Comparison of ENCODE assay signal across 21 cellular contexts in genomic region chr6:84218091-84218490, GRCh38. TPM values are rescaled to one million over a fixed set of nuclear protein-coding genes. Genes with fewer than 3 reads are reported as not detected.
A peak's percentile ranks its signal among the peaks of the same experiment; 100 is the strongest.
DNase-seq lines count a peak whose midpoint lies in the region; ATAC-seq, FAIRE-seq and TF ChIP-seq lines count a peak whose summit lies in the region.
"Had no signal": no experiment of that assay in that cellular context is flagged by ENCODE, and none has a peak within 500 bp of the region (broad histone marks: within the 10 kb centered on the region; RNA-seq: fewer than 3 reads in every experiment).

No MANE protein-coding gene starts in this region.

- H3K9ac ChIP-seq in H9 (ENCODE audit: extremely low read depth, insufficient read length, low read length) (no peak overlapping the region), H1 (replicated peaks in 1 of 4; ENCODE audit: extremely low read depth in 1 of 4, low read depth in 3 of 4, low read length in 3 of 4) (no peak overlapping the region)
- H3K9ac ChIP-seq: GM23248 had no signal

- no peak overlapping the region for H4K5ac ChIP-seq in H9 (ENCODE audit: insufficient read length, low read depth, low read length)
- no peak overlapping the region for H4K5ac ChIP-seq in H1 (ENCODE audit: insufficient read length, low read depth, low read length)

- H3K4ac ChIP-seq in H9 (ENCODE audit: low read depth, low read length) (no peak overlapping the region), H1 (replicated peaks; ENCODE audit: insufficient read length, low read depth, low read length) (no peak overlapping the region)

- H2BK120ac ChIP-seq in H9 (ENCODE audit: low read depth, low read length, poor library complexity, severe bottlenecking) (no peak overlapping the region), H1 (replicated peaks; ENCODE audit: low read depth, low read length) (no peak overlapping the region)

- H2AFZ ChIP-seq in H9 (ENCODE audit: low read length) (no peak overlapping the region), H1 (ENCODE audit: low read length) (no peak overlapping the region)
- H2AFZ ChIP-seq: GM23248 had no signal

- H2BK12ac ChIP-seq in H9 (ENCODE audit: insufficient read length, low read depth, low read length) (no peak overlapping the region), H1 (ENCODE audit: low read depth, low read length) (no peak overlapping the region)

- H3K18ac ChIP-seq in H9 (ENCODE audit: insufficient read length, low read depth, low read length) (no peak overlapping the region), H1 (ENCODE audit: extremely low read depth, low read length) (no peak overlapping the region)

- H3K23me2 ChIP-seq in H9 (ENCODE audit: insufficient read length, low read depth, low read length, poor library complexity, severe bottlenecking) (no peaks in the 10 kb centered on the region), H1 (ENCODE audit: low read depth, low read length) (no peaks in the 10 kb centered on the region; the same call in 1 of the 2 replicates)

- H4K20me1 ChIP-seq in H9 (ENCODE audit: control insufficient read depth, insufficient read depth, insufficient read length) (no peaks in the 10 kb centered on the region), H1 (replicated peaks in 1 of 2; ENCODE audit: control insufficient read depth in 1 of 2, insufficient read depth in 2 of 2, low read length in 2 of 2) (no peaks in the 10 kb centered on the region)

- no peak for TF ChIP-seq EP300 in H1 (IDR thresholded peaks at IDR 0.05; ENCODE audit: borderline replicate concordance in 1 of 2, low read depth in 2 of 2, low read length in 2 of 2)

- H3K14ac ChIP-seq in H9 (ENCODE audit: insufficient read depth, low read length) (no peak overlapping the region), H1 (ENCODE audit: insufficient read length) (no peak overlapping the region)

- H3K4me1 ChIP-seq in H9 (ENCODE audit: insufficient read depth, low read length) (peaks cover 2% of the 10 kb centered on the region; the same call in 1 of the 2 replicates), H1 (replicated peaks in 1 of 4; ENCODE audit: control insufficient read depth in 3 of 4, insufficient read depth in 4 of 4, low read length in 3 of 4) (peaks cover 0 to 4% (median 0%) of the 10 kb centered on the region in 4 experiments; a peak in 1 of 7 replicates)
- H3K4me1 ChIP-seq: BE2C had no signal

- peak; percentile 45 for FAIRE-seq in H1 (lab: Jason Lieb, UNC)
- FAIRE-seq: A204.1, GM18507, HTR-8/SVneo had no signal

- H2BK15ac ChIP-seq in H9 (ENCODE audit: low read depth, low read length), result no peak overlapping the region
- no peak overlapping the region for H2BK15ac ChIP-seq in H1 (ENCODE audit: low read length)

- H3K9me3 ChIP-seq in H9 (ENCODE audit: control insufficient read depth, low read depth, low read length) (no peaks in the 10 kb centered on the region), H1 (ENCODE audit: insufficient read depth in 2 of 2, low read depth in 1 of 2, low read length in 1 of 2) (no peaks in the 10 kb centered on the region)
- H3K9me3 ChIP-seq: BE2C, HAP-1 had no signal

- H4K91ac ChIP-seq in H9 (ENCODE audit: insufficient read length, low read depth, low read length) (no peak overlapping the region), H1 (replicated peaks; ENCODE audit: insufficient read length, low read length) (no peak overlapping the region)

- no peak for ATAC-seq in HG02981 (IDR thresholded peaks at IDR 0.05; ENCODE audit: unreplicated experiment)

- no peak overlapping the region for H2BK5ac ChIP-seq in H9 (ENCODE audit: insufficient read length, low read length)
- no peak overlapping the region for H2BK5ac ChIP-seq in H1 (ENCODE audit: low read depth, low read length)

- H3K4me2 ChIP-seq in H9 (ENCODE audit: insufficient read depth, insufficient read length, low read length) (no peak overlapping the region), H1 (ENCODE audit: insufficient read depth in 1 of 2, low read depth in 2 of 2, low read length in 2 of 2) (no peak overlapping the region)

- H3K27ac Mint-ChIP-seq in H9, result peak overlapping the region; percentile 16 to 23 (median 21); a peak in 3 of 7 replicates
- H3K27ac Mint-ChIP-seq: CD4-positive, CD25-positive, alpha-beta regulatory T cell had no signal

- H3K4me3 ChIP-seq in H1 (ENCODE audit: extremely low read depth in 1 of 4, insufficient read depth in 2 of 4, low read depth in 3 of 4, low read length in 4 of 4), result no peak overlapping the region
- H3K4me3 ChIP-seq: GM23248, HAP-1 had no signal

- no peak for TF ChIP-seq RAD21 in H1 (IDR thresholded peaks at IDR 0.05 in 1 of 2, conservative IDR thresholded peaks at IDR 0.05 in 1 of 2; ENCODE audit: low read depth in 2 of 2, low read length in 2 of 2)

- peaks cover 0 to 6% (median 0%) of the 10 kb centered on the region in 3 experiments; a peak in 1 of 7 replicates for H3K36me3 Mint-ChIP-seq in H9 (ENCODE audit: insufficient read depth in 1 of 3, low read depth in 3 of 3)

- CTCF ChIA-PET in H1 (lab: Charles Lee; ENCODE audit: partially characterized antibody), result interaction anchor here (0.6 to 1.4 kb wide), 5 partner anchors 9 to 602 kb away, joined by 3 to 8 read pairs (median 3); partner anchors contain the start of gene CEP162

- H3T11ph ChIP-seq in H9 (ENCODE audit: low read length), result no peak overlapping the region

- H4K8ac ChIP-seq in H9 (replicated peaks; ENCODE audit: insufficient read length, low read depth, low read length), result no peak overlapping the region
- H4K8ac ChIP-seq in H1 (ENCODE audit: extremely low read depth, insufficient read depth, low read length), result no peak overlapping the region

- H3K56ac ChIP-seq in H9 (ENCODE audit: insufficient read length, low read depth, low read length), result no peak overlapping the region
- no peak overlapping the region for H3K56ac ChIP-seq in H1 (replicated peaks; ENCODE audit: insufficient read length, low read depth, low read length)

- H2BK20ac ChIP-seq in H9 (ENCODE audit: low read depth, low read length, poor library complexity, severe bottlenecking) (no peak overlapping the region), H1 (ENCODE audit: low read length) (no peak overlapping the region)

- peaks cover 33 to 34% of the 10 kb centered on the region in 2 experiments for H3K4me1 Mint-ChIP-seq in H9

- H2AK5ac ChIP-seq in H9 (ENCODE audit: insufficient read length, low read length) (no peak overlapping the region), H1 (ENCODE audit: low read depth, low read length) (no peak overlapping the region)

- H3K79me2 ChIP-seq in H9 (ENCODE audit: insufficient read depth, low read length), result no peaks in the 10 kb centered on the region
- no peaks in the 10 kb centered on the region for H3K79me2 ChIP-seq in H1 (ENCODE audit: control insufficient read depth in 1 of 2, insufficient read depth in 2 of 2, low read length in 2 of 2)

- POLR2A ChIA-PET in H1 (lab: Charles Lee; ENCODE audit: partially characterized antibody), result no interaction called here

- H3K36me3 ChIP-seq in H1 (ENCODE audit: control insufficient read depth in 2 of 4, insufficient read depth in 4 of 4, low read length in 3 of 4), result peaks cover 0 to 2% (median 0%) of the 10 kb centered on the region in 4 experiments; a peak in 1 of 8 replicates
- H3K36me3 ChIP-seq: BE2C, HAP-1 had no signal

- no peaks in the 10 kb centered on the region for H3K79me1 ChIP-seq in H9 (ENCODE audit: insufficient read depth, low read depth, low read length, poor library complexity, severe bottlenecking)
- no peaks in the 10 kb centered on the region for H3K79me1 ChIP-seq in H1 (ENCODE audit: low read depth, low read length)

- no peaks in the 10 kb centered on the region for H3K27me3 ChIP-seq in H9 (ENCODE audit: insufficient read depth, low read length)
- no peaks in the 10 kb centered on the region for H3K27me3 ChIP-seq in H1 (replicated peaks in 1 of 4; ENCODE audit: control insufficient read depth in 3 of 4, extremely low read depth in 1 of 4, insufficient read depth in 3 of 4, low read length in 3 of 4)
- H3K27me3 ChIP-seq: BE2C had no signal

- TF ChIP-seq CTCF in H9 (conservative IDR thresholded peaks at IDR 0.05), result no peak
- TF ChIP-seq CTCF in H1 (IDR thresholded peaks at IDR 0.05; ENCODE audit: control extremely low read depth in 1 of 3, insufficient read depth in 1 of 3, low read depth in 1 of 3, low read length in 3 of 3), result no peak

- no CpG with 5 or more reads among the region's 3 CpGs for WGBS in H9 (ENCODE audit: extremely low coverage, insufficient read length, low lambda C conversion rate)
- WGBS in H1 (ENCODE audit: extremely low coverage in 1 of 2, insufficient coverage in 1 of 2, insufficient read length in 1 of 2, insufficient replicate concordance in 2 of 2, low coverage in 1 of 2, low lambda C conversion rate in 2 of 2, missing lambda C conversion rate in 1 of 2), 2 experiments, result 69% methylated on average over 3 of the region's 3 CpGs; no CpG with 5 or more reads in 1 of the 2 experiments

- DNase-seq in H9, result peak; percentile 66
- no peak for DNase-seq in H1 (ENCODE audit: low read depth in 1 of 2, low spot score in 2 of 2)
- peak; percentile 25 for DNase-seq in iPS-NIHi11 (ENCODE audit: low spot score)
- DNase-seq in HuH-7 (ENCODE audit: low spot score), result no peak
- DNase-seq in NOMO-1 (lab: John Stamatoyannopoulos, UW; ENCODE audit: unreplicated experiment in 2 of 2), result no peak
- DNase-seq: ACHN; BE2C; C1 segment of cervical spinal cord; CD4-positive, CD25-positive, alpha-beta regulatory T cell; CD8-positive, alpha-beta memory T cell; COR-L47; DMS 273 treated with DMSO at 0.1 percent for 48 hours; GDM1; GM23248; KBM-7 had no signal

- no peak overlapping the region for H3K4me3 Mint-ChIP-seq in H9
- H3K4me3 Mint-ChIP-seq: CD4-positive, CD25-positive, alpha-beta regulatory T cell; CD8-positive, alpha-beta memory T cell; IgD-negative memory B cell had no signal

- no peak overlapping the region for H3K23ac ChIP-seq in H9 (ENCODE audit: insufficient read length, low read depth, low read length)
- H3K23ac ChIP-seq in H1 (ENCODE audit: insufficient read length), result no peak overlapping the region

- H3K27ac ChIP-seq in H9 (ENCODE audit: insufficient read length, low read depth, low read length) (no peak overlapping the region), H1 (ENCODE audit: low read depth, low read length) (no peak overlapping the region)
- H3K27ac ChIP-seq: GM23248 had no signal

- TF ChIP-seq POLR2A in H1 (IDR thresholded peaks at IDR 0.05; ENCODE audit: control extremely low read depth in 1 of 2, low read depth in 2 of 2, low read length in 2 of 2), result no peak

- H3K27me3 Mint-ChIP-seq in H9 (ENCODE audit: low read depth), result no peaks in the 10 kb centered on the region
- H3K27me3 Mint-ChIP-seq: CD4-positive, CD25-positive, alpha-beta regulatory T cell; CD8-positive, alpha-beta memory T cell; IgD-negative memory B cell had no signal

- no peaks in the 10 kb centered on the region for H3K9me3 Mint-ChIP-seq in H9
- H3K9me3 Mint-ChIP-seq: CD4-positive, CD25-positive, alpha-beta regulatory T cell; CD8-positive, alpha-beta memory T cell; IgD-negative memory B cell had no signal

RNA-seq across cellular contexts. Expression of gene CEP162, which starts 9.4 kb away (rescaled TPM):
- 11.4 and 11.5 TPM in 2 replicates for total RNA-seq in H9 (2021)
- total RNA-seq in H1 (2021; fragmentation: NEBNext Ultra II Directional; extraction: Animal tissue kit (Norgen Biotek cat#: 25700)), result 10.4 and 10.6 TPM in 2 replicates
- polyA plus RNA-seq in H1 (2011; rRNA removed), result 0.72 and 1.3 TPM in 2 replicates
- 2.3 TPM for polyA plus RNA-seq in H1 (2011; cell fraction: cytosol; rRNA removed)
- 1.4 TPM for polyA plus RNA-seq in H1 (2011; cell fraction: nucleus; rRNA removed)
- 3.5 to 9.6 TPM (median 4.5 TPM) in 4 replicates for polyA plus RNA-seq in H1 (2012, experiment 1 of 2)
- 0.26 TPM for polyA plus RNA-seq in H1 (2012, experiment 2 of 2)
- polyA plus RNA-seq in H1 (2013, experiment 1 of 2), result 7.1 TPM
- 6.4 TPM for polyA plus RNA-seq in H1 (2013, experiment 2 of 2)
- polyA minus RNA-seq in H1 (2011; rRNA and poly(A)+ RNA removed), result 1.5 and 3.6 TPM in 2 replicates
- 1.5 TPM for polyA minus RNA-seq in H1 (2011; cell fraction: cytosol; rRNA and poly(A)+ RNA removed)
- 10.7 TPM for polyA minus RNA-seq in H1 (2011; cell fraction: nucleus; rRNA and poly(A)+ RNA removed)

Comparison
In these comparisons a context has a peak if more than half of its experiments do, and no peak if none do; other contexts are left out.
1. DNase-seq: peak in H9 (single experiment) and iPS-NIHi11 (single experiment); none in H1 (0 of 2), HuH-7 (single experiment) and NOMO-1 (0 of 2).